In the genomic region with DNA sequence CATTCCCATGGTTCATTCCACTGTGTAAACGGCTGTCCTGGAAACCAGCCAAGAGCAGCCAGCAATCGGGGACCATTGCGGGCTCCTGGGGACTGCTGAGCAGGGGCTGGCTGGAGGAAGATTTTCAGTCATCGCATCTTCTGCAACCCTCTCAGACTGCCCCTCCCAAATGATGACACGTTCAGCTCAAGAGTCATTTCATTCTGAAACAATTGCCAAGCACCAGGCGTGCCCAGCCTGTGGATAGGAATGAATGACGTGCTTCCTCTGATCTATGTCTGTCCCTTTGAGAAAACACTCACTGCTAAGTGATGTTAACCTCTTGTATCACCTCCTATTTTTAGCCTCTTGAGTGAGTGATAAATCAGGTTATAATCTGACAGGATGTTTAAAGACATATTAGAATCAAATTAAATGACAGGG, we compare ENCODE assay signal across 8 cellular contexts.
DNase-seq lines count a peak whose midpoint lies in the region; ATAC-seq and TF ChIP-seq lines count a peak whose summit lies in the region.

No MANE protein-coding gene starts in this region.

- ATAC-seq in HG02642 (IDR thresholded peaks at IDR 0.05; ENCODE audit: poor library complexity, unreplicated experiment), result no peak
- no peak for ATAC-seq in GM21360 (IDR thresholded peaks at IDR 0.05; ENCODE audit: unreplicated experiment)
- no peak for ATAC-seq in GM19351 (IDR thresholded peaks at IDR 0.05; ENCODE audit: unreplicated experiment)

- DNase-seq in GM12864 (ENCODE audit: low read depth) (peak; percentile 13), NCI-H2029 treated with DMSO at 0.1 percent for 48 hours (lab: John Stamatoyannopoulos, UW) (peak; percentile 61), head of caudate nucleus (peak in 23 of 42 donors; percentile 3 to 65 (median 19))
- DNase-seq in activated CD8-positive, alpha-beta memory T cell treated with anti-CD3 and anti-CD28 coated beads, Interleukin-2, amount 50 U/mL, for 24 hours (ENCODE audit: extremely low read depth), result peak; percentile 41
- peak; percentile 34 to 38 for DNase-seq in stimulated activated CD4-positive, alpha-beta T cell treated with anti-CD3 and anti-CD28 coated beads, Interleukin-2, amount 100 ng/mL, for 48 hours

- intact Hi-C loops in head of caudate nucleus (cut with DNase I), result no loop called here

- H3K4me3 ChIP-seq in GM12864 (ENCODE audit: low read depth, low read length), result no peak overlapping the region

- TF ChIP-seq CTCF in GM12864 (IDR thresholded peaks at IDR 0.05; ENCODE audit: low read depth, low read length, missing control alignments), result no peak
